In genomic region chr17:21166599-21167265, GRCh38 we compare ENCODE assay signal across 12 cellular contexts. TPM values are rescaled to one million over a fixed set of nuclear protein-coding genes. Genes with fewer than 3 reads are reported as not detected.
DNase-seq lines count a peak whose midpoint lies in the region; ATAC-seq and TF ChIP-seq lines count a peak whose summit lies in the region.
"Had no signal": no experiment of that assay in that cellular context is flagged by ENCODE, and none has a peak within 500 bp of the region (broad histone marks: within the 10 kb centered on the region; RNA-seq: fewer than 3 reads in every experiment).

No MANE protein-coding gene starts in this region.

- peak overlapping the region; percentile 46 for H3K9ac ChIP-seq in muscle layer of colon (ENCODE audit: low read length)

- ATAC-seq in thoracic aorta (ENCODE audit: insufficient number of reproducible peaks, low FRiP score, low read depth) (no peak), GM18511 (IDR thresholded peaks at IDR 0.05; ENCODE audit: unreplicated experiment) (no peak)

- peaks cover 3 to 19% of the 10 kb centered on the region in 2 donors for H3K4me1 Mint-ChIP-seq in immature natural killer cell

- H3K27ac ChIP-seq in muscle layer of colon (ENCODE audit: low read depth, low read length) (no peak overlapping the region), thoracic aorta (peak overlapping the region; percentile 80 to 91)
- H3K27ac ChIP-seq: neutrophil had no signal

- H3K36me3 ChIP-seq in muscle layer of colon (ENCODE audit: insufficient read depth, low read length): no peaks in the 10 kb centered on the region
- H3K36me3 ChIP-seq in thoracic aorta: no peaks in the 10 kb centered on the region

- no peak for TF ChIP-seq CTCF in fibroblast of pulmonary artery (IDR thresholded peaks at IDR 0.05; ENCODE audit: low read length, missing control alignments)
- TF ChIP-seq CTCF in thoracic aorta (IDR thresholded peaks at IDR 0.05): no peak

- H3K4me3 Mint-ChIP-seq in immature natural killer cell: no peak overlapping the region

- no peaks in the 10 kb centered on the region for H3K27me3 Mint-ChIP-seq in immature natural killer cell (ENCODE audit: low read depth in 3 of 3)

- DNase-seq in amniotic epithelial cell (ENCODE audit: low read depth) (peak; percentile 41), fibroblast of pulmonary artery (ENCODE audit: low read depth) (peak; percentile 39), thoracic aorta (ENCODE audit: low spot score) (no peak), NCI-H2227 treated with DMSO at 0.1 percent for 48 hours (lab: John Stamatoyannopoulos, UW) (no peak), immature natural killer cell (no peak), C1 segment of cervical spinal cord (lab: John Stamatoyannopoulos, UW) (no peak)
- DNase-seq: NCI-H187; SHP77; stimulated activated naive CD8-positive, alpha-beta T cell treated with anti-CD3 and anti-CD28 coated beads, Interleukin-15, Interleukin-2, amounts not matched to agents 100 U/mL and 50 U/mL, for 24 hours had no signal

- H3K4me1 ChIP-seq in muscle layer of colon (ENCODE audit: insufficient read depth, low read length): peaks cover 48% of the 10 kb centered on the region
- H3K4me1 ChIP-seq in thoracic aorta (ENCODE audit: control insufficient read depth in 1 of 2, low read depth in 2 of 2): peaks cover 49 to 77% of the 10 kb centered on the region in 2 donors

- H3K4me3 ChIP-seq in fibroblast of pulmonary artery (replicated peaks; ENCODE audit: low read depth, low read length) (no peak overlapping the region), muscle layer of colon (ENCODE audit: low read depth in 1 of 2, low read length in 2 of 2) (peak overlapping the region in 1 of 2 donors; percentile 30), thoracic aorta (peak overlapping the region; percentile 53)

- H3K9me3 ChIP-seq in muscle layer of colon (ENCODE audit: low read length) (no peaks in the 10 kb centered on the region), thoracic aorta (no peaks in the 10 kb centered on the region)
- H3K9me3 ChIP-seq: neutrophil had no signal

- H3K27me3 ChIP-seq in muscle layer of colon (ENCODE audit: control insufficient read depth in 1 of 2, insufficient read depth in 2 of 2, low read length in 2 of 2) (no peaks in the 10 kb centered on the region), thoracic aorta (replicated peaks; ENCODE audit: insufficient read depth) (no peaks in the 10 kb centered on the region)
- H3K27me3 ChIP-seq: neutrophil had no signal

- H3K9me3 Mint-ChIP-seq in immature natural killer cell: no peaks in the 10 kb centered on the region

- H3K27ac Mint-ChIP-seq in immature natural killer cell: no peak overlapping the region

- H3K36me3 Mint-ChIP-seq in immature natural killer cell: no peaks in the 10 kb centered on the region

RNA-seq across cellular contexts. Expression of gene DHRS7B, which starts 40.0 kb away (rescaled TPM):
- total RNA-seq in thoracic aorta: 10 to 100 TPM; 30.5 to 44.5 TPM
- 10 to 100 TPM; 11.3 to 15.3 (median 12.9) TPM for polyA plus RNA-seq in immature natural killer cell

RNA-seq across cellular contexts. Expression of gene TMEM11, which starts 47.2 kb away (rescaled TPM):
- total RNA-seq in thoracic aorta: 10 to 100 TPM; 16.2 to 18.7 TPM
- 10 to 100 TPM; 36.9 to 56.4 (median 44.2) TPM for polyA plus RNA-seq in immature natural killer cell

Comparison
In these comparisons a context has a peak if more than half of its experiments do, and no peak if none do; other contexts are left out.
1. DNase-seq: peak in amniotic epithelial cell (single experiment) and fibroblast of pulmonary artery (single experiment); none in thoracic aorta (single experiment), NCI-H2227 treated with DMSO at 0.1 percent for 48 hours (single experiment), immature natural killer cell (0 of 3) and C1 segment of cervical spinal cord (0 of 14).